Comparison of ENCODE assay signal across 11 cellular contexts in the genomic region with DNA sequence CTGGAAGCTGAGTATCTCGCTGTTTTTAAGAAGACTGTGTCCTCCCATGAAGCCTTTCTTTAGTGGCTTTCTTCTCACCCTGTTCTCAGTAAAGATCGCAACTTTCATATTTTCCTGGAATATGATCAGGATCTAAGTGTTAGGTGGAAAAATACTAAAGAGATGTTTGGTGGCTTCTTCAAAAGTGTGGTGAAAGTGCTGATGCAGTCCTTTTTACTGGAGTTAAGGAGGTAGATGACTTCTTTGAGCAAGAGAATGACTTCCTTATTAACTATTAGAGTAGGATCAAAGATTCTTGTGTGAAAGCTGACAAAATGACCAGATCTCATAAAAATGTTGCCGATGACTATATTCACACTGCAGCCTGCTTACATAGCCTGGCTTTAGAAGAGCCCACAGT.
"Had no signal": no experiment of that assay in that cellular context is flagged by ENCODE, and none has a peak within 500 bp of the region (broad histone marks: within the 10 kb centered on the region; RNA-seq: fewer than 3 reads in every experiment).

No MANE protein-coding gene starts in this region.

- H3K9ac ChIP-seq: GM23248 had no signal

- H3K4me3 ChIP-seq: GM23248, GM23338, HAP-1 had no signal

- ATAC-seq: GM23338, HCT116 had no signal

- H2AFZ ChIP-seq: GM23248, GM23338 had no signal

- H3K27ac ChIP-seq: GM23248 had no signal

- FAIRE-seq: H1, H54 had no signal

- H3K9me3 ChIP-seq: HAP-1 had no signal

- H3K9me3 Mint-ChIP-seq: GM23338 had no signal

- DNase-seq: GM23248, GOT3, H7, H9, HCEC 1CT, HFFc6 had no signal

- H3K4me1 ChIP-seq: HAP-1 had no signal

- H3K4me1 Mint-ChIP-seq: GM23338, H9 had no signal

- H3K4me2 ChIP-seq: GM23338 had no signal

- H3K36me3 ChIP-seq: HAP-1 had no signal

- H3K27ac Mint-ChIP-seq: GM23338, H9, HFFc6 had no signal

- H3K4me3 Mint-ChIP-seq: GM23338, H9, HFFc6 had no signal
